Comparison of ENCODE assay signal across 7 cellular contexts in the genomic region with DNA sequence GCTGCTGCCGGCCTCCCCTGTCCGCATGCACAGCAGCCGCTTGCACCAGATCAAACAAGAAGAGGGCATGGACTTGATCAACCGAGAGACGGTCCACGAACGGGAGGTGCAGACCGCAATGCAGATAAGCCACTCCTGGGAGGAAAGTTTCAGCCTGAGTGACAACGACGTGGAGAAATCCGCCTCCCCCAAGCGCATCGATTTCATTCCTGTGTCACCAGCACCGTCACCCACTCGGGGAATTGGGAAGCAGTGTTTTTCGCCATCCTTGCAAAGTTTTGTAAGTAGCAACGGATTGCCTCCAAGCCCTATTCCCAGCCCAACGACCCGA.
DNase-seq lines count a peak whose midpoint lies in the region; ATAC-seq, FAIRE-seq and TF ChIP-seq lines count a peak whose summit lies in the region.

No MANE protein-coding gene starts in this region.

- ATAC-seq in esophagus mucosa (no peak), sciatic nerve (no peak)

- H3K4me1 ChIP-seq in kidney (ENCODE audit: control insufficient read depth in 1 of 2, insufficient read depth in 1 of 2, low read depth in 1 of 2, low read length in 2 of 2), result peaks cover 0 to 25% of the 10 kb centered on the region in 2 donors
- H3K4me1 ChIP-seq in thyroid gland, result peaks cover 34 to 35% of the 10 kb centered on the region in 2 donors

- intact Hi-C loops in kidney (cut with DNase I) (no loop called here), thyroid gland (cut with DNase I) (no loop called here), sciatic nerve (cut with DNase I) (no loop called here)

- DNase-seq in HFF-Myc (ENCODE audit: extremely low read depth, low read depth) (no peak), kidney (no peak), thyroid gland (no peak), midbrain (lab: John Stamatoyannopoulos, UW) (no peak), sciatic nerve (ENCODE audit: low spot score) (no peak)

- no peak for FAIRE-seq in kidney (lab: Jason Lieb, UNC)

- H3K36me3 ChIP-seq in kidney (ENCODE audit: control insufficient read depth in 1 of 2, insufficient read depth in 2 of 2, low read length in 2 of 2) (no peaks in the 10 kb centered on the region), thyroid gland (no peaks in the 10 kb centered on the region)

- no peaks in the 10 kb centered on the region for H3K27me3 ChIP-seq in thyroid gland

- H3K9me3 ChIP-seq in kidney (ENCODE audit: control insufficient read depth in 1 of 2, low read length in 2 of 2) (no peaks in the 10 kb centered on the region), thyroid gland (no peaks in the 10 kb centered on the region)

- 0 to 1% methylated on average over 13 to 15 of the region's 19 CpGs for WGBS in thyroid gland, 2 donors

- H3K27ac ChIP-seq in kidney (ENCODE audit: low read depth in 2 of 2, low read length in 2 of 2), result peak overlapping the region; percentile 91 to 94
- H3K27ac ChIP-seq in thyroid gland, result peak overlapping the region; percentile 83 to 86 (median 85)

- TF ChIP-seq POLR2A in thyroid gland (IDR thresholded peaks at IDR 0.05), result no peak

- peak overlapping the region; percentile 84 to 98 for H3K9ac ChIP-seq in kidney (ENCODE audit: low read length in 2 of 2)

- H3K4me3 ChIP-seq in HFF-Myc (replicated peaks; ENCODE audit: low read depth, low read length), result peak overlapping the region; percentile 59
- H3K4me3 ChIP-seq in WI38 (ENCODE audit: low read depth, low read length), result peak overlapping the region; percentile 73
- H3K4me3 ChIP-seq in kidney (ENCODE audit: low read length in 2 of 2), result peak overlapping the region; percentile 95 to 96
- peak overlapping the region; percentile 42 to 70 (median 55) for H3K4me3 ChIP-seq in thyroid gland (replicated peaks in 1 of 3)

- TF ChIP-seq CTCF in HFF-Myc (IDR thresholded peaks at IDR 0.05; ENCODE audit: low read depth, low read length, missing control alignments) (no peak), WI38 (IDR thresholded peaks at IDR 0.05; ENCODE audit: low read depth, low read length) (no peak), kidney (IDR thresholded peaks at IDR 0.05; ENCODE audit: borderline replicate concordance, extremely low read depth, insufficient read depth) (no peak), thyroid gland (IDR thresholded peaks at IDR 0.05) (no peak)
